In the genomic region with DNA sequence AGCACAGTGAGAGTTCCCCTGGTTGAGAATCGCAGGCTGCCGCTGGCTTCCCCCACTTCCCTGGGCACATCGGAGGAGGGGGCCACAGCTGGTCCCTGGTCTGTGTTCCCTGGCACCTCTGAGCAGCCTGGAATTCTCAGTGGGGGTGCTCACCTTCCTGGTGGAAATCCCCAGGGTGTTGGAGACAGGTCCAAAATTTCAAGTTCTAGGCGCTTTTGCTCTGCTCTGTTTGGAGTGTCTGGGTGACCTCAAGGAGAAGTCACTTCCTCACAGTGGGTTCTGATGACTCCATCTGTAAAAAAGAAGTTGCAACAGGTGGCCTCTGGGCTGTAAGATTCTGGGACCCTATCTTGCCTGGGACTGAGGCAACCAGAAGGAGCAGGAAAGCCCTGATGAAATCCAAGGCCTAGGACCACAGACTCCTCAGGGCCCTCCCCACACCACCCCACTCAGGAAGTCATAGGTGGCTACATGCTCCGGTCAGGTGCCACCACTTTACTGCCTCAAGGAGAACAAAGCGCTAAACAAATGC, we compare ENCODE assay signal across 8 cellular contexts. TPM values are rescaled to one million over a fixed set of nuclear protein-coding genes. Genes with fewer than 3 reads are reported as not detected.
DNase-seq lines count a peak whose midpoint lies in the region; ATAC-seq, FAIRE-seq and TF ChIP-seq lines count a peak whose summit lies in the region.

Gene TRAF1, minus strand, starts transcription at position 400 of the 532 bp plus-strand sequence. CDS start 721 bp downstream, outside the sequence.

- no peak for TF ChIP-seq CTCF in keratinocyte (optimal IDR thresholded peaks at IDR 0.05 in 1 of 3, IDR thresholded peaks at IDR 0.05 in 1 of 3, conservative IDR thresholded peaks at IDR 0.05 in 1 of 3; ENCODE audit: extremely low read depth in 1 of 3, insufficient read depth in 2 of 3, low read length in 3 of 3)

- ATAC-seq in HG03064 (IDR thresholded peaks at IDR 0.05; ENCODE audit: low read depth, unreplicated experiment), result peak; percentile 12

- peak within 1 kb of the TSS; percentile 22 for H3K9ac ChIP-seq in keratinocyte (ENCODE audit: control insufficient read depth, extremely low read depth, insufficient read depth, low read length)

- peaks cover 77% of the 10 kb centered on the region for H3K4me1 Mint-ChIP-seq in T-helper 1 cell treated with Interleukin-12 subunit alpha and Interleukin-12 subunit beta and Interleukin-4 antibody, amounts not matched to agents 30 μg/mL and 1 μg/mL, for 36 hours (ENCODE audit: low read depth)

- H3K4me2 ChIP-seq in keratinocyte (ENCODE audit: control insufficient read depth, extremely low read depth, insufficient read depth, low read depth, low read length), result no peak within 1 kb of the TSS

- intact Hi-C loops in posterior cingulate gyrus (cut with DNase I), result no loop called here

- H3K27ac ChIP-seq in keratinocyte (ENCODE audit: control insufficient read depth, insufficient read depth, low read length), result peak within 1 kb of the TSS; percentile 4
- peak within 1 kb of the TSS; percentile 64 for H3K27ac ChIP-seq in urinary bladder (ENCODE audit: low read depth)

- WGBS in urinary bladder, result 90% methylated on average over 6 of the region's 6 CpGs

- no peaks in the 10 kb centered on the region for H3K27me3 Mint-ChIP-seq in T-helper 1 cell treated with Interleukin-12 subunit alpha and Interleukin-12 subunit beta and Interleukin-4 antibody, amounts not matched to agents 30 μg/mL and 1 μg/mL, for 36 hours (ENCODE audit: low read depth)

- H3K4me3 Mint-ChIP-seq in T-helper 1 cell treated with Interleukin-12 subunit alpha and Interleukin-12 subunit beta and Interleukin-4 antibody, amounts not matched to agents 30 μg/mL and 1 μg/mL, for 36 hours, result peak within 1 kb of the TSS; percentile 87

- no peaks in the 10 kb centered on the region for H3K9me1 ChIP-seq in keratinocyte (ENCODE audit: control insufficient read depth, extremely low read depth, insufficient read depth, low read length)

- H2AFZ ChIP-seq in keratinocyte (ENCODE audit: control insufficient read depth, low read length), result no peak within 1 kb of the TSS

- no peaks in the 10 kb centered on the region for H4K20me1 ChIP-seq in keratinocyte (ENCODE audit: control insufficient read depth, extremely low read depth, insufficient read depth, low read length)

- H3K27ac Mint-ChIP-seq in T-helper 1 cell treated with Interleukin-12 subunit alpha and Interleukin-12 subunit beta and Interleukin-4 antibody, amounts not matched to agents 30 μg/mL and 1 μg/mL, for 36 hours, result peak within 1 kb of the TSS; percentile 98

- peaks cover 40% of the 10 kb centered on the region for H3K36me3 Mint-ChIP-seq in T-helper 1 cell treated with Interleukin-12 subunit alpha and Interleukin-12 subunit beta and Interleukin-4 antibody, amounts not matched to agents 30 μg/mL and 1 μg/mL, for 36 hours (ENCODE audit: low read depth)

- H3K9me3 ChIP-seq in keratinocyte (ENCODE audit: control insufficient read depth, low read depth, low read length), result no peaks in the 10 kb centered on the region

- H3K4me1 ChIP-seq in keratinocyte (ENCODE audit: control insufficient read depth, extremely low read depth, insufficient read depth, low read length), result peaks cover 21% of the 10 kb centered on the region
- H3K4me1 ChIP-seq in urinary bladder (ENCODE audit: insufficient read depth), result no peaks in the 10 kb centered on the region

- H3K27me3 ChIP-seq in keratinocyte (ENCODE audit: control insufficient read depth, extremely low read depth, insufficient read depth, low read length), result no peaks in the 10 kb centered on the region

- H3K9me3 Mint-ChIP-seq in T-helper 1 cell treated with Interleukin-12 subunit alpha and Interleukin-12 subunit beta and Interleukin-4 antibody, amounts not matched to agents 30 μg/mL and 1 μg/mL, for 36 hours, result no peaks in the 10 kb centered on the region

- DNase-seq in activated CD4-positive, alpha-beta T cell treated with anti-CD3 and anti-CD28 coated beads for 48 hours, result peak; percentile 39
- no peak for DNase-seq in activated CD4-positive, alpha-beta T cell treated with anti-CD3 and anti-CD28 coated beads, Interleukin-2, amount 50 U/mL, for 1 hour
- DNase-seq in keratinocyte (ENCODE audit: low read depth, low spot score) (no peak), SW 1271 (lab: John Stamatoyannopoulos, UW) (no peak), posterior cingulate gyrus (no peak)

- H3K79me2 ChIP-seq in keratinocyte (ENCODE audit: control insufficient read depth, insufficient read depth, low read length), result no peaks in the 10 kb centered on the region

- H3K36me3 ChIP-seq in keratinocyte (ENCODE audit: control insufficient read depth in 2 of 2, extremely low read depth in 1 of 2, insufficient read depth in 2 of 2, low read length in 2 of 2) (no peaks in the 10 kb centered on the region), urinary bladder (ENCODE audit: insufficient read depth) (no peaks in the 10 kb centered on the region)

- no peak for FAIRE-seq in keratinocyte (lab: Jason Lieb, UNC)

- H3K4me3 ChIP-seq in keratinocyte (ENCODE audit: control insufficient read depth in 2 of 3, extremely low read depth in 1 of 3, insufficient read depth in 2 of 3, low read depth in 1 of 3, low read length in 3 of 3) (no peak within 1 kb of the TSS), urinary bladder (ENCODE audit: low read depth, low read length) (no peak within 1 kb of the TSS)

- dilution Hi-C loops in keratinocyte (cut with MboI; ENCODE audit: extremely low pct_ligation_motif_present, low sequenced_read_pairs), result no loop called here

RNA-seq across cellular contexts. Expression of gene TRAF1, which starts in this region (rescaled TPM):
- polyA plus RNA-seq in keratinocyte, result 0.71 to 2.5 TPM (median 1.2 TPM) in 3 replicates
- 1.1 TPM for polyA plus RNA-seq in keratinocyte (2011; ENCODE audit: low read depth)
- 0.26 and 0.43 TPM in 2 replicates for polyA plus RNA-seq in keratinocyte (2011; cell fraction: cytosol; rRNA removed)
- polyA plus RNA-seq in keratinocyte (2011; cell fraction: nucleus; rRNA removed), result 9.9 and 11.7 TPM in 2 replicates
- 0.54 and 1.9 TPM in 2 replicates for polyA plus RNA-seq in keratinocyte (2012; ENCODE audit: low replicate concordance)
- polyA minus RNA-seq in keratinocyte, result 0.43 to 1.2 TPM (median 1.1 TPM) in 3 replicates
- polyA minus RNA-seq in keratinocyte (2011; cell fraction: cytosol; rRNA and poly(A)+ RNA removed), result 0.58 TPM
- 1.3 and 2.0 TPM in 2 replicates for polyA minus RNA-seq in keratinocyte (2011; cell fraction: nucleus; rRNA and poly(A)+ RNA removed)
- total RNA-seq in urinary bladder, result 4.5 TPM
- polyA plus RNA-seq in urinary bladder, result 5.3 TPM
